In genomic region chr22:26779108-26779507, GRCh38 we compare ENCODE assay signal across 21 cellular contexts.
"Had no signal": no experiment of that assay in that cellular context is flagged by ENCODE, and none has a peak within 500 bp of the region (broad histone marks: within the 10 kb centered on the region; RNA-seq: fewer than 3 reads in every experiment).

No MANE protein-coding gene starts in this region.

- H3K4me1 ChIP-seq: spleen, tibial nerve, upper lobe of right lung had no signal

- H3K27me3 Mint-ChIP-seq: stimulated activated memory B cell treated with anti-CD40 and anti-IgM and Interleukin-4, amounts not matched to agents 10 μg/mL and 1 μg/mL and 100 μg/mL, for 72 hours; stimulated activated naive CD8-positive, alpha-beta T cell treated with anti-CD3 and anti-CD28 coated beads, Interleukin-15, Interleukin-2, amounts not matched to agents 100 ng/mL and 50 ng/mL, for 24 hours had no signal

- H3K27ac Mint-ChIP-seq: nephron progenitor cell; stimulated activated memory B cell treated with anti-CD40 and anti-IgM and Interleukin-4, amounts not matched to agents 10 μg/mL and 1 μg/mL and 100 μg/mL, for 72 hours; stimulated activated naive CD8-positive, alpha-beta T cell treated with anti-CD3 and anti-CD28 coated beads, Interleukin-15, Interleukin-2, amounts not matched to agents 100 ng/mL and 50 ng/mL, for 24 hours had no signal

- H3K9me3 ChIP-seq: neutrophil, upper lobe of right lung, vagina had no signal

- H3K9me3 Mint-ChIP-seq: stimulated activated naive CD8-positive, alpha-beta T cell treated with anti-CD3 and anti-CD28 coated beads, Interleukin-15, Interleukin-2, amounts not matched to agents 100 ng/mL and 50 ng/mL, for 24 hours had no signal

- H3K27me3 ChIP-seq: dorsolateral prefrontal cortex, heart left ventricle, neutrophil, spleen, tibial nerve, upper lobe of right lung, vagina had no signal

- H3K4me3 ChIP-seq: dorsolateral prefrontal cortex, heart left ventricle, lung, spleen, tibial nerve, upper lobe of right lung, vagina had no signal

- DNase-seq: dorsolateral prefrontal cortex; effector CD8-positive, alpha-beta T cell; heart left ventricle; hippocampal formation; left colon; left ventricle myocardium superior; mesenchymal stem cell; midbrain; nephron progenitor cell; spleen; stimulated activated CD4-positive, alpha-beta T cell treated with anti-CD3 and anti-CD28 coated beads, Interleukin-15, amount 100 ng/mL, for 24 hours; stimulated activated CD4-positive, alpha-beta T cell treated with anti-CD3 and anti-CD28 coated beads, Interleukin-1b, Interleukin-23, amount 100 ng/mL, for 48 hours; stimulated activated CD4-positive, alpha-beta T cell treated with anti-CD3 and anti-CD28 coated beads, Interleukin-4, amount 100 ng/mL, for 24 hours; upper lobe of right lung had no signal

- H3K4me3 Mint-ChIP-seq: nephron progenitor cell; stimulated activated memory B cell treated with anti-CD40 and anti-IgM and Interleukin-4, amounts not matched to agents 10 μg/mL and 1 μg/mL and 100 μg/mL, for 72 hours; stimulated activated naive CD8-positive, alpha-beta T cell treated with anti-CD3 and anti-CD28 coated beads, Interleukin-15, Interleukin-2, amounts not matched to agents 100 ng/mL and 50 ng/mL, for 24 hours had no signal

- ATAC-seq: heart left ventricle; left colon; sciatic nerve; stimulated activated memory B cell treated with anti-CD40 and anti-IgM and Interleukin-4, amounts not matched to agents 10 μg/mL and 1 μg/mL and 100 μg/mL, for 72 hours; upper lobe of right lung had no signal

- H3K27ac ChIP-seq: dorsolateral prefrontal cortex, heart left ventricle, neutrophil, spleen, tibial nerve, upper lobe of right lung, vagina had no signal

- H3K4me1 Mint-ChIP-seq: stimulated activated memory B cell treated with anti-CD40 and anti-IgM and Interleukin-4, amounts not matched to agents 10 μg/mL and 1 μg/mL and 100 μg/mL, for 72 hours had no signal
